ENCODE assay signal across 28 cellular contexts in genomic region chr5:17120209-17120608, GRCh38.
DNase-seq lines count a peak whose midpoint lies in the region; ATAC-seq, FAIRE-seq and TF ChIP-seq lines count a peak whose summit lies in the region.
"Had no signal": no experiment of that assay in that cellular context is flagged by ENCODE, and none has a peak within 500 bp of the region (broad histone marks: within the 10 kb centered on the region; RNA-seq: fewer than 3 reads in every experiment).

No MANE protein-coding gene starts in this region.

- H3K9me3 Mint-ChIP-seq in CD14-positive monocyte: peaks cover 7 to 15% (median 14%) of the 10 kb centered on the region in 7 donors
- H3K9me3 Mint-ChIP-seq: T-helper 1 cell treated with Interleukin-12 subunit alpha and Interleukin-12 subunit beta and Interleukin-4 antibody, amounts not matched to agents 30 μg/mL and 1 μg/mL, for 36 hours had no signal

- in situ Hi-C loops in IMR-90 (cut with MboI; ENCODE audit: low sequenced_read_pairs) (no loop called here), HepG2 (cut with HindIII; ENCODE audit: extremely low pct_ligation_motif_present, low pct_unique_long_range_greater_than_20kb) (no loop called here)

- no peak for DNase-seq in CD14-positive monocyte (ENCODE audit: low spot score)
- no peak for DNase-seq in IMR-90
- peak in 2 of 4 donors; percentile 14 to 15 for DNase-seq in body of pancreas
- DNase-seq in mesenchymal stem cell: no peak
- DNase-seq in HepG2 (ENCODE audit: low spot score): no peak
- DNase-seq in left colon: no peak
- no peak for DNase-seq in heart right ventricle
- DNase-seq: C1 segment of cervical spinal cord; Caco-2; CD8-positive, alpha-beta T cell; DMS79 treated with DMSO at 0.1 percent for 48 hours; NCI-H1092 treated with DMSO at 0.1 percent for 48 hours; NCI-H1436; NCI-H187; NCI-H2081 treated with DMSO at 0.1 percent for 48 hours; NCI-H2171; NCI-H345; NCI-H524 treated with DMSO at 0.1 percent for 48 hours; NCI-H774; SIG-M5; SW 1271 had no signal

- H2BK120ac ChIP-seq in IMR-90 (ENCODE audit: low read depth, low read length) (peak overlapping the region; percentile 86), mesenchymal stem cell (ENCODE audit: low read depth, low read length) (peak overlapping the region; percentile 84)

- dilution Hi-C loops in IMR-90 (cut with HindIII; ENCODE audit: low sequenced_read_pairs, unreplicated experiment): no loop called here

- H2BK12ac ChIP-seq in mesenchymal stem cell (ENCODE audit: low read length in 2 of 2): peak overlapping the region; percentile 79 to 88

- POLR2A ChIA-PET in IMR-90 (lab: Charles Lee; ENCODE audit: unreplicated experiment) (no interaction called here), HepG2 (lab: Yijun Ruan, JAX) (no interaction called here)

- H4K91ac ChIP-seq in IMR-90 (ENCODE audit: insufficient read depth, low read depth, low read length) (peak overlapping the region; percentile 82), mesenchymal stem cell (ENCODE audit: low read length) (peak overlapping the region; percentile 6)

- CTCF ChIA-PET in IMR-90 (lab: Yijun Ruan, JAX) (no interaction called here), HepG2 (lab: Yijun Ruan, JAX; ENCODE audit: low intra/inter-chr PET ratio, low total read pairs) (no interaction called here)

- H4K8ac ChIP-seq in IMR-90 (ENCODE audit: low read depth in 2 of 2, low read length in 2 of 2) (peak overlapping the region; percentile 2 to 78; a peak in 2 of 4 replicates), mesenchymal stem cell (ENCODE audit: low read length) (peak overlapping the region; percentile 19)

- H3K79me2 ChIP-seq in HepG2 (ENCODE audit: insufficient read depth, low read length): no peaks in the 10 kb centered on the region

- peak overlapping the region; percentile 82 for H3K4ac ChIP-seq in IMR-90 (ENCODE audit: low read depth, low read length)
- H3K4ac ChIP-seq in mesenchymal stem cell (ENCODE audit: low read depth in 1 of 2, low read length in 2 of 2): peak overlapping the region in 1 of 2 experiments; percentile 63

- no peak for TF ChIP-seq EP300 in HepG2 (IDR thresholded peaks at IDR 0.05; ENCODE audit: low read depth in 2 of 2, low read length in 2 of 2)
- TF ChIP-seq EP300 in HepG2 (CRISPR knock-in tag; IDR thresholded peaks at IDR 0.05; ENCODE audit: borderline replicate concordance): no peak

- no TSS peak for BruUV-seq in IMR-90 (replicated peaks; lab: Mats Ljungman, UMichigan)
- BruUV-seq in HepG2 (replicated peaks; lab: Mats Ljungman, UMichigan): no TSS peak

- H3K27me3 ChIP-seq in IMR-90 (ENCODE audit: control insufficient read depth, insufficient read depth, low read length): no peaks in the 10 kb centered on the region
- no peaks in the 10 kb centered on the region for H3K27me3 ChIP-seq in body of pancreas
- H3K27me3 ChIP-seq in mesenchymal stem cell (ENCODE audit: control insufficient read depth in 1 of 2, insufficient read depth in 1 of 2, low read length in 2 of 2): no peaks in the 10 kb centered on the region
- peaks cover 0 to 3% of the 10 kb centered on the region in 2 experiments; a peak in 2 of 5 replicates for H3K27me3 ChIP-seq in HepG2 (ENCODE audit: control insufficient read depth in 1 of 2, insufficient read depth in 2 of 2, low read length in 2 of 2)
- no peaks in the 10 kb centered on the region for H3K27me3 ChIP-seq in heart right ventricle

- H3K4me1 ChIP-seq in IMR-90 (ENCODE audit: control insufficient read depth, insufficient read depth, low read length): peaks cover 6% of the 10 kb centered on the region
- peaks cover 50% of the 10 kb centered on the region for H3K4me1 ChIP-seq in body of pancreas
- peaks cover 9% of the 10 kb centered on the region for H3K4me1 ChIP-seq in mesenchymal stem cell (ENCODE audit: control insufficient read depth, insufficient read depth, low read depth, low read length)
- no peaks in the 10 kb centered on the region for H3K4me1 ChIP-seq in HepG2 (ENCODE audit: insufficient read depth, low read length)
- H3K4me1 ChIP-seq in heart right ventricle: peaks cover 0 to 31% (median 14%) of the 10 kb centered on the region in 9 donors

- H3K27ac ChIP-seq in IMR-90 (ENCODE audit: insufficient read depth, low read length): no peak overlapping the region
- peak overlapping the region; percentile 2 to 77 (median 54) for H3K27ac ChIP-seq in body of pancreas
- no peak overlapping the region for H3K27ac ChIP-seq in mesenchymal stem cell (ENCODE audit: low read length, poor library complexity, severe bottlenecking)
- H3K27ac ChIP-seq in HepG2 (ENCODE audit: extremely low read length, insufficient read depth, low read length): no peak overlapping the region
- H3K27ac ChIP-seq in heart right ventricle: no peak overlapping the region
- H3K27ac ChIP-seq: SK-N-MC had no signal

- no peak overlapping the region for H2AK9ac ChIP-seq in IMR-90 (replicated peaks; ENCODE audit: low read depth, low read length, poor library complexity)

- H2AK5ac ChIP-seq in IMR-90 (ENCODE audit: low read depth, low read length) (peak overlapping the region; percentile 98), mesenchymal stem cell (ENCODE audit: low read length, severe bottlenecking) (no peak overlapping the region)

- peaks cover 30% of the 10 kb centered on the region for H3K4me1 Mint-ChIP-seq in CD14-positive monocyte

- TF ChIP-seq RAD21 in IMR-90 (IDR thresholded peaks at IDR 0.05; ENCODE audit: low read length) (no peak), HepG2 (CRISPR knock-in tag; IDR thresholded peaks at IDR 0.05) (no peak)

- H3K27ac Mint-ChIP-seq in CD14-positive monocyte: peak overlapping the region; percentile 99 to 100 (median 100)
- H3K27ac Mint-ChIP-seq: CD8-positive, alpha-beta T cell; T-helper 1 cell treated with Interleukin-12 subunit alpha and Interleukin-12 subunit beta and Interleukin-4 antibody, amounts not matched to agents 30 μg/mL and 1 μg/mL, for 36 hours had no signal

- WGBS in IMR-90 (ENCODE audit: extremely low coverage in 2 of 2, insufficient read length in 1 of 2), 2 experiments: no CpG with 5 or more reads among the region's 3 CpGs
- 35% methylated on average over 3 of the region's 3 CpGs for WGBS in body of pancreas, 2 donors
- 96% methylated on average over 3 of the region's 3 CpGs for WGBS in mesenchymal stem cell
- WGBS in HepG2 (ENCODE audit: low lambda C conversion rate): 0% methylated on average over 3 of the region's 3 CpGs
- 91 to 92% methylated on average over 3 of the region's 3 CpGs for WGBS in heart right ventricle, 2 donors

- intact Hi-C loops in CD14-positive monocyte (cut with micrococcal nuclease): no loop called here
- intact Hi-C loops in IMR-90 (cut with micrococcal nuclease): no loop called here
- intact Hi-C loops in body of pancreas (cut with DNase I): no loop called here
- intact Hi-C loops in HepG2 (cut with micrococcal nuclease; ENCODE audit: unreplicated experiment): no loop called here
- intact Hi-C loops in left colon (cut with DNase I, micrococcal nuclease): no loop called here
- intact Hi-C loops in heart right ventricle (cut with DNase I): loop anchor here in 1 of 10 donors (10.0 kb wide), 1 partner anchor 185 kb away; the partner anchor contains the start of gene MYO10

- H3K4me3 ChIP-seq in IMR-90 (ENCODE audit: insufficient read depth, low read depth, low read length) (no peak overlapping the region), body of pancreas (no peak overlapping the region), mesenchymal stem cell (ENCODE audit: insufficient read depth in 1 of 2, low read depth in 1 of 2, low read length in 2 of 2) (no peak overlapping the region), HepG2 (replicated peaks in 1 of 3; ENCODE audit: insufficient read depth in 1 of 3, low read depth in 2 of 3, low read length in 3 of 3) (no peak overlapping the region), heart right ventricle (no peak overlapping the region)
- H3K4me3 ChIP-seq: SK-N-MC had no signal

- peak overlapping the region; percentile 95; the same call in 1 of the 3 replicates for H2BK15ac ChIP-seq in IMR-90 (ENCODE audit: low read depth, low read length)
- H2BK15ac ChIP-seq in mesenchymal stem cell (ENCODE audit: low read depth, poor library complexity, severe bottlenecking): peak overlapping the region; percentile 90

- H4K20me1 ChIP-seq in IMR-90 (ENCODE audit: insufficient read depth, low read length) (no peaks in the 10 kb centered on the region), HepG2 (ENCODE audit: insufficient read depth, low read length) (no peaks in the 10 kb centered on the region)

- no peak overlapping the region for H3K9ac ChIP-seq in IMR-90 (ENCODE audit: low read depth, low read length)
- H3K9ac ChIP-seq in mesenchymal stem cell (ENCODE audit: low read length): no peak overlapping the region
- H3K9ac ChIP-seq in HepG2 (ENCODE audit: insufficient read depth, low read depth, low read length): no peak overlapping the region

- no peak for ATAC-seq in IMR-90 (ENCODE audit: low read depth)
- ATAC-seq in body of pancreas: peak; percentile 72
- no peak for ATAC-seq in HepG2
- ATAC-seq in left colon: no peak
- ATAC-seq in heart right ventricle: no peak
- no peak for ATAC-seq in HG02571 (IDR thresholded peaks at IDR 0.05; ENCODE audit: unreplicated experiment)
- ATAC-seq: CD8-positive, alpha-beta T cell; Panc1 had no signal

- H3K18ac ChIP-seq in IMR-90 (ENCODE audit: low read depth, low read length) (no peak overlapping the region), mesenchymal stem cell (ENCODE audit: low read depth in 1 of 2, low read length in 2 of 2) (peak overlapping the region in 1 of 2 experiments; percentile 96)

- H3K14ac ChIP-seq in IMR-90 (replicated peaks; ENCODE audit: low read depth, low read length): 0 out of 2 replicates have a peak overlapping the region, but pooled peaks have one; percentile 5
- H3K14ac ChIP-seq in mesenchymal stem cell (ENCODE audit: low read length in 2 of 2): no peak overlapping the region

- H3K4me3 Mint-ChIP-seq in CD14-positive monocyte: no peak overlapping the region
- H3K4me3 Mint-ChIP-seq: CD8-positive, alpha-beta T cell; T-helper 1 cell treated with Interleukin-12 subunit alpha and Interleukin-12 subunit beta and Interleukin-4 antibody, amounts not matched to agents 30 μg/mL and 1 μg/mL, for 36 hours had no signal

- H3K27me3 Mint-ChIP-seq in CD14-positive monocyte (ENCODE audit: low read depth in 3 of 3): peaks cover 0 to 6% (median 4%) of the 10 kb centered on the region in 3 donors

- H3K23ac ChIP-seq in IMR-90 (ENCODE audit: low read depth, low read length): no peak overlapping the region
- no peak overlapping the region for H3K23ac ChIP-seq in mesenchymal stem cell (ENCODE audit: low read length in 2 of 2)

- H3K4me2 ChIP-seq in IMR-90 (ENCODE audit: low read depth, low read length) (no peak overlapping the region), mesenchymal stem cell (ENCODE audit: low read length, poor library complexity, severe bottlenecking) (no peak overlapping the region), HepG2 (ENCODE audit: low read depth, low read length) (no peak overlapping the region)

- no peaks in the 10 kb centered on the region for H3K9me3 ChIP-seq in IMR-90 (ENCODE audit: control insufficient read depth, insufficient read depth, low read length)
- H3K9me3 ChIP-seq in body of pancreas: no peaks in the 10 kb centered on the region
- no peaks in the 10 kb centered on the region for H3K9me3 ChIP-seq in mesenchymal stem cell (ENCODE audit: control insufficient read depth, low read length)
- H3K9me3 ChIP-seq in HepG2 (ENCODE audit: low read length): no peaks in the 10 kb centered on the region
- H3K9me3 ChIP-seq in heart right ventricle: peaks cover 0 to 7% (median 0%) of the 10 kb centered on the region in 11 donors
- H3K9me3 ChIP-seq: Caco-2 had no signal

- H2BK5ac ChIP-seq in IMR-90 (ENCODE audit: low read depth, low read length, poor library complexity, severe bottlenecking) (peak overlapping the region; percentile 0), mesenchymal stem cell (ENCODE audit: low read depth, low read length, poor library complexity, severe bottlenecking) (no peak overlapping the region)

- H3K56ac ChIP-seq in IMR-90 (ENCODE audit: extremely low read depth, insufficient read depth, low read length): no peak overlapping the region

- TF ChIP-seq CTCF in CD14-positive monocyte (IDR thresholded peaks at IDR 0.05) (no peak), IMR-90 (conservative IDR thresholded peaks at IDR 0.05; ENCODE audit: low read depth, low read length) (no peak), body of pancreas (IDR thresholded peaks at IDR 0.05) (no peak), HepG2 (CRISPR knock-in tag; IDR thresholded peaks at IDR 0.05) (no peak), heart right ventricle (IDR thresholded peaks at IDR 0.05) (no peak)

- H3K9me1 ChIP-seq in IMR-90 (ENCODE audit: insufficient read depth, low read length): peaks cover 18% of the 10 kb centered on the region

- FAIRE-seq in HepG2 (lab: Jason Lieb, UNC): no peak
- FAIRE-seq: A204.1, GM12892, H54 had no signal

- H2BK20ac ChIP-seq in IMR-90 (ENCODE audit: low read depth, low read length): peak overlapping the region; percentile 96

- TF ChIP-seq POLR2A in IMR-90 (IDR thresholded peaks at IDR 0.05; ENCODE audit: low read depth, low read length) (no peak), body of pancreas (IDR thresholded peaks at IDR 0.05) (peak in 1 of 3 donors; percentile 7), HepG2 (IDR thresholded peaks at IDR 0.05; ENCODE audit: insufficient read depth in 1 of 2, low read depth in 2 of 2, low read length in 2 of 2) (no peak)

- no peak overlapping the region for H2AFZ ChIP-seq in IMR-90 (replicated peaks; ENCODE audit: low read length, poor library complexity)
- no peak overlapping the region for H2AFZ ChIP-seq in mesenchymal stem cell (ENCODE audit: low read depth, low read length)
- no peak overlapping the region for H2AFZ ChIP-seq in HepG2 (ENCODE audit: low read length)

- H3K36me3 ChIP-seq in IMR-90 (ENCODE audit: control insufficient read depth, insufficient read depth, low read length) (no peaks in the 10 kb centered on the region), body of pancreas (replicated peaks in 1 of 2; ENCODE audit: insufficient read depth in 1 of 2, low read depth in 2 of 2) (no peaks in the 10 kb centered on the region), mesenchymal stem cell (ENCODE audit: control insufficient read depth in 1 of 2, insufficient read depth in 2 of 2, low read depth in 1 of 2, low read length in 2 of 2) (no peaks in the 10 kb centered on the region), HepG2 (replicated peaks in 1 of 2; ENCODE audit: control insufficient read depth in 1 of 2, insufficient read depth in 2 of 2, low read length in 2 of 2) (no peaks in the 10 kb centered on the region), heart right ventricle (no peaks in the 10 kb centered on the region)

- H3K36me3 Mint-ChIP-seq in CD14-positive monocyte: no peaks in the 10 kb centered on the region
- H3K36me3 Mint-ChIP-seq: CD8-positive, alpha-beta T cell had no signal

- H4K5ac ChIP-seq in IMR-90 (ENCODE audit: low read depth, low read length): no peak overlapping the region

- H3K79me1 ChIP-seq in IMR-90 (ENCODE audit: low read depth in 1 of 2, low read length in 2 of 2): peaks cover 15 to 22% of the 10 kb centered on the region in 2 experiments
- H3K79me1 ChIP-seq in mesenchymal stem cell (replicated peaks; ENCODE audit: low read length, poor library complexity, severe bottlenecking): no peaks in the 10 kb centered on the region

Comparison
In these comparisons a context has a peak if more than half of its experiments do, and no peak if none do; other contexts are left out.
1. H3K27ac ChIP-seq: peak in body of pancreas (4 of 4); none in IMR-90 (single experiment), mesenchymal stem cell (single experiment), HepG2 (single experiment) and heart right ventricle (0 of 10).